ENCODE assay signal across 10 cellular contexts in genomic region chrX:20363003-20363674, GRCh38.
DNase-seq lines count a peak whose midpoint lies in the region; ATAC-seq and TF ChIP-seq lines count a peak whose summit lies in the region.
"Had no signal": no experiment of that assay in that cellular context is flagged by ENCODE, and none has a peak within 500 bp of the region (broad histone marks: within the 10 kb centered on the region; RNA-seq: fewer than 3 reads in every experiment).

No MANE protein-coding gene starts in this region.

- H3K36me3 ChIP-seq in ectodermal cell (ENCODE audit: control insufficient read depth, insufficient read depth, low read length) (no peaks in the 10 kb centered on the region), upper lobe of left lung (no peaks in the 10 kb centered on the region)

- ATAC-seq in upper lobe of left lung (ENCODE audit: low FRiP score in 2 of 2) = peak; percentile 81 to 86

- no peaks in the 10 kb centered on the region for H3K27me3 Mint-ChIP-seq in mesothelial cell of epicardium (ENCODE audit: low read depth)

- peak overlapping the region; percentile 44 for H3K27ac ChIP-seq in ectodermal cell (ENCODE audit: insufficient read depth, low read depth, low read length, poor library complexity, severe bottlenecking)
- peak overlapping the region; percentile 62 to 86 (median 82) for H3K27ac ChIP-seq in upper lobe of left lung

- H3K4me1 Mint-ChIP-seq in mesothelial cell of epicardium = peaks cover 26% of the 10 kb centered on the region
- H3K4me1 Mint-ChIP-seq: naive B cell had no signal

- H3K9me3 Mint-ChIP-seq in mesothelial cell of epicardium = peaks cover 39% of the 10 kb centered on the region

- no peak for TF ChIP-seq CTCF in mesothelial cell of epicardium (IDR thresholded peaks at IDR 0.05; ENCODE audit: unreplicated experiment)
- no peak for TF ChIP-seq CTCF in upper lobe of left lung (IDR thresholded peaks at IDR 0.05)

- H3K27ac Mint-ChIP-seq in mesothelial cell of epicardium = peak overlapping the region; percentile 93
- H3K27ac Mint-ChIP-seq: naive B cell had no signal

- H3K4me3 Mint-ChIP-seq in mesothelial cell of epicardium = no peak overlapping the region
- H3K4me3 Mint-ChIP-seq: naive B cell had no signal

- H3K9me3 ChIP-seq in ectodermal cell (ENCODE audit: control insufficient read depth, low read length) (no peaks in the 10 kb centered on the region), upper lobe of left lung (no peaks in the 10 kb centered on the region)

- H3K4me1 ChIP-seq in ectodermal cell (ENCODE audit: control insufficient read depth, insufficient read depth, low read length) (peaks cover 4% of the 10 kb centered on the region), upper lobe of left lung (peaks cover 0 to 26% (median 9%) of the 10 kb centered on the region in 4 donors)

- H3K27me3 ChIP-seq in ectodermal cell (ENCODE audit: control insufficient read depth, insufficient read depth, low read length, poor library complexity, severe bottlenecking) (no peaks in the 10 kb centered on the region), upper lobe of left lung (no peaks in the 10 kb centered on the region)

- no peak for TF ChIP-seq EP300 in upper lobe of left lung (IDR thresholded peaks at IDR 0.05)

- TF ChIP-seq POLR2A in upper lobe of left lung (IDR thresholded peaks at IDR 0.05) = peak in 1 of 4 donors; percentile 12

- peaks cover 1% of the 10 kb centered on the region for H3K36me3 Mint-ChIP-seq in mesothelial cell of epicardium
- H3K36me3 Mint-ChIP-seq: naive B cell had no signal

- H3K4me3 ChIP-seq in ectodermal cell (ENCODE audit: insufficient read depth, low read depth, low read length) (no peak overlapping the region), upper lobe of left lung (no peak overlapping the region)

- WGBS in ectodermal cell, 2 experiments = 95 to 98% methylated on average over 10 to 13 of the region's 14 CpGs
- WGBS in upper lobe of left lung, 2 donors = 35 to 43% methylated on average over 14 of the region's 14 CpGs

- peak; percentile 89 for DNase-seq in NCI-H748 (lab: John Stamatoyannopoulos, UW; ENCODE audit: unreplicated experiment)
- DNase-seq in NCI-H748 treated with DMSO at 0.1 percent for 48 hours (lab: John Stamatoyannopoulos, UW) = no peak
- no peak for DNase-seq in mesothelial cell of epicardium (ENCODE audit: low spot score in 2 of 2, unreplicated experiment in 2 of 2)
- DNase-seq in upper lobe of left lung = peak in 1 of 2 donors; percentile 39
- DNase-seq in midbrain (lab: John Stamatoyannopoulos, UW) = no peak
- no peak for DNase-seq in kidney glomerular epithelial cell (lab: John Stamatoyannopoulos, UW)
- no peak for DNase-seq in effector CD8-positive, alpha-beta T cell (lab: John Stamatoyannopoulos, UW)
- DNase-seq: naive B cell, SIG-M5 had no signal
